In the genomic region with DNA sequence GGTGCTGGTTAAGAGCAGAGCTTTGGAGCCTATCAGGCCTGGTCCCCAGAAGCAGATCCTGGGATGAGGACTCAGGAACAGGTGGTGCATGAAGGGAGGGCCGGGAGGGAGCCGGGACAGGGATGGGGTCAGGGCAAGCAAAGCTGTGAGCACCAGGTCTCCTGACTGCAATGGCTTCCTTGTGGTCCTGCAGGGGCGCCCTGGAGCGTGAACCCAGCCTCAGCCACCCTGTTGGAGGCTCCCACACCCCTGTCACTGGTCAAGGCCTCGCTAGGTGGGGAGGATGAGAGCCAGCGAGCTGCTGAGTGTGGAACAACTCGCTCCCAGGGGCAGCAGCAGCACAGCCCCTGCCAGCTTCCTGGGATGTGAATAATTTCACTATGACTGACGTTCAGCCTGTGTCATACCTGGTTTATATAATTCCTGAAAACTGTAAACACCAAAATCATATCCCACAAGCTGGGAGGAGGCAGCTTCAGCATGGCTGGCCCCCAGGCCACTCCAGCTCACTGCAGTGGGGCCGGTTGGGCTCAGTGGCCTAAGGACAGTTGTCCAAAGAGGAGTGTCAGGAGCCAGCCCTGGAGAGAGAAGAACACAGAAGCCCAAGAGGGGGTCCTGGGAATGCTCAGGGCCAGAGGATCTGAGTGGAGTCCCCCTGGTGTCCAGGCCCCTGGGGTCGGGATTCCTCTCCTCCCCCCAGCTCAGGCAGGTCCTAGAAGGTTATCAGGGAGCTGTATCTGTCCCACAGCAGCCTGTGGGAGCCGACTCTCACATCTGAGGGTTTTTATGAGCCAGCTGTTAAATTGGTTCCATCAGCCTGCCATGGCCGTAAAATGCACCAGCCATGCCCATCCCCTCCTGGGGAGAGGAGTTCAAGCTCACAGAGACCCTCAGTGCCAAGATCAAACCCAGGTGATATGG, we compare ENCODE assay signal across 19 cellular contexts.
"Had no signal": no experiment of that assay in that cellular context is flagged by ENCODE, and none has a peak within 500 bp of the region (broad histone marks: within the 10 kb centered on the region; RNA-seq: fewer than 3 reads in every experiment).

No MANE protein-coding gene starts in this region.

- H3K4me1 ChIP-seq: psoas muscle had no signal

- H3K27me3 ChIP-seq: cardiac muscle cell had no signal

- H3K4me3 ChIP-seq: cardiac muscle cell, lung, psoas muscle, skin epidermis, suprapubic skin, transverse colon had no signal

- DNase-seq: activated CD4-positive, alpha-beta memory T cell treated with anti-CD3 and anti-CD28 coated beads for 36 hours; activated CD4-positive, alpha-beta T cell treated with anti-CD3 and anti-CD28 coated beads for 4 hours; activated naive CD8-positive, alpha-beta T cell treated with anti-CD3 and anti-CD28 coated beads for 36 hours; activated T-cell treated with anti-CD3 and anti-CD28 coated beads for 4 hours; amygdala; foreskin fibroblast; left cardiac atrium; psoas muscle; right cardiac atrium; stimulated activated CD4-positive, alpha-beta T cell treated with anti-CD3 and anti-CD28 coated beads, Interleukin-15, amount 100 ng/mL, for 24 hours; stimulated activated CD4-positive, alpha-beta T cell treated with anti-CD3 and anti-CD28 coated beads, Interleukin-2, amount 100 ng/mL, for 48 hours; transverse colon had no signal

- H3K9me3 ChIP-seq: psoas muscle, suprapubic skin, transverse colon had no signal

- H3K4me3 Mint-ChIP-seq: activated CD4-positive, alpha-beta memory T cell treated with anti-CD3 and anti-CD28 coated beads for 36 hours; activated naive CD8-positive, alpha-beta T cell treated with anti-CD3 and anti-CD28 coated beads for 36 hours; stimulated activated naive CD8-positive, alpha-beta T cell treated with anti-CD3 and anti-CD28 coated beads, Interleukin-15, Interleukin-2, amounts not matched to agents 100 ng/mL and 50 ng/mL, for 24 hours; WTC11 had no signal

- H3K27ac ChIP-seq: cardiac muscle cell, epithelial cell of prostate, psoas muscle, suprapubic skin, transverse colon had no signal

- H3K9me3 Mint-ChIP-seq: activated CD4-positive, alpha-beta memory T cell treated with anti-CD3 and anti-CD28 coated beads for 36 hours; activated naive CD8-positive, alpha-beta T cell treated with anti-CD3 and anti-CD28 coated beads for 36 hours; stimulated activated naive CD8-positive, alpha-beta T cell treated with anti-CD3 and anti-CD28 coated beads, Interleukin-15, Interleukin-2, amounts not matched to agents 100 ng/mL and 50 ng/mL, for 24 hours had no signal

- H3K36me3 ChIP-seq: cardiac muscle cell, suprapubic skin, transverse colon had no signal

- ATAC-seq: left cardiac atrium, psoas muscle, right cardiac atrium, WTC11 had no signal

- H3K36me3 Mint-ChIP-seq: activated CD4-positive, alpha-beta memory T cell treated with anti-CD3 and anti-CD28 coated beads for 36 hours; activated naive CD8-positive, alpha-beta T cell treated with anti-CD3 and anti-CD28 coated beads for 36 hours; WTC11 had no signal

- H3K27ac Mint-ChIP-seq: activated CD4-positive, alpha-beta memory T cell treated with anti-CD3 and anti-CD28 coated beads for 36 hours; activated naive CD8-positive, alpha-beta T cell treated with anti-CD3 and anti-CD28 coated beads for 36 hours; stimulated activated naive CD8-positive, alpha-beta T cell treated with anti-CD3 and anti-CD28 coated beads, Interleukin-15, Interleukin-2, amounts not matched to agents 100 ng/mL and 50 ng/mL, for 24 hours; WTC11 had no signal
